Comparison of ENCODE assay signal across 21 cellular contexts in the genomic region with DNA sequence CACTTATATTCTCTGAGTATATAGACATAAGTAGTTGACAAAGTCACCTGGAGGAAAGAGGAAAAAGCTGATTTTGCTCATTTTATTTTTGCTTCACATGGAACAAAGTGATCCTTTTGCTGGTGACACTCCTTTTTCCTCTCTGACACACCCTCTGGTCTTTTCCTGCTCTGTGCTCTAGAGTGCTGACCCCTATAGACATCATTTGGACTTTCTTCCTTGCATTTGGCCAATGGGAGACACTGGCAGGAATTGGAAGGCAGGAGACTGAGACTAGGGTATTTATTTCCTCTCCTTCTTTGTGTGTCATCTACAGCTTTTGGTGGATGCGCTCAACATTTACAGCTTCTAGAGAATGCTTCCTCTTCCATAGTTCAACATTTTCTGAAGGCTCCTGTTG.
DNase-seq lines count a peak whose midpoint lies in the region; ATAC-seq, FAIRE-seq and TF ChIP-seq lines count a peak whose summit lies in the region.
"Had no signal": no experiment of that assay in that cellular context is flagged by ENCODE, and none has a peak within 500 bp of the region (broad histone marks: within the 10 kb centered on the region; RNA-seq: fewer than 3 reads in every experiment).

No MANE protein-coding gene starts in this region.

- no peak for ATAC-seq in HG03175 (IDR thresholded peaks at IDR 0.05; ENCODE audit: unreplicated experiment)
- ATAC-seq: A549, HCT116 had no signal

- H3K4me1 ChIP-seq in H1 (replicated peaks in 1 of 4; ENCODE audit: control insufficient read depth in 3 of 4, insufficient read depth in 4 of 4, low read length in 3 of 4), result no peaks in the 10 kb centered on the region
- H3K4me1 ChIP-seq in neural progenitor cell, result no peaks in the 10 kb centered on the region
- H3K4me1 ChIP-seq: A549, BLaER1, Caco-2 had no signal

- FAIRE-seq in H1 (lab: Jason Lieb, UNC), result peak; percentile 32
- FAIRE-seq: A549, G401.6, GM12891 had no signal

- H2AK5ac ChIP-seq in H1 (ENCODE audit: low read depth, low read length), result no peak overlapping the region

- H4K8ac ChIP-seq in H1 (ENCODE audit: extremely low read depth, insufficient read depth, low read length), result no peak overlapping the region

- no peak overlapping the region for H4K5ac ChIP-seq in H1 (ENCODE audit: insufficient read length, low read depth, low read length)

- no peak overlapping the region for H2BK20ac ChIP-seq in H1 (ENCODE audit: low read length)

- POLR2A ChIA-PET in H1 (lab: Charles Lee; ENCODE audit: partially characterized antibody), result no interaction called here

- H3K4me3 ChIP-seq in H1 (ENCODE audit: extremely low read depth in 1 of 4, insufficient read depth in 2 of 4, low read depth in 3 of 4, low read length in 4 of 4) (no peak overlapping the region), neural progenitor cell (no peak overlapping the region)
- H3K4me3 ChIP-seq: A549, BLaER1, GM23248 had no signal

- WGBS in H1 (ENCODE audit: extremely low coverage in 1 of 2, insufficient coverage in 1 of 2, insufficient read length in 1 of 2, insufficient replicate concordance in 2 of 2, low coverage in 1 of 2, low lambda C conversion rate in 2 of 2, missing lambda C conversion rate in 1 of 2), 2 experiments, result 75% methylated on average over 1 of the region's 1 CpG; no CpG with 5 or more reads in 1 of the 2 experiments

- H3F3A ChIP-seq in neural progenitor cell (ENCODE audit: low read depth), result no peaks in the 10 kb centered on the region

- H2AFZ ChIP-seq in H1 (ENCODE audit: low read length), result peak overlapping the region; percentile 55; the same call in 1 of the 2 replicates
- H2AFZ ChIP-seq in neural progenitor cell (replicated peaks), result no peak overlapping the region
- H2AFZ ChIP-seq: GM23248 had no signal

- no peak overlapping the region for H3K14ac ChIP-seq in H1 (ENCODE audit: insufficient read length)

- peak; percentile 15 to 28; a peak in 1 of 4 replicates for TF ChIP-seq RAD21 in H1 (IDR thresholded peaks at IDR 0.05 in 1 of 2, conservative IDR thresholded peaks at IDR 0.05 in 1 of 2; ENCODE audit: low read depth in 2 of 2, low read length in 2 of 2)

- H2BK120ac ChIP-seq in H1 (replicated peaks; ENCODE audit: low read depth, low read length), result no peak overlapping the region

- H3K79me2 ChIP-seq in H1 (ENCODE audit: control insufficient read depth in 1 of 2, insufficient read depth in 2 of 2, low read length in 2 of 2), result no peaks in the 10 kb centered on the region
- H3K79me2 ChIP-seq in neural progenitor cell (ENCODE audit: low read depth), result no peaks in the 10 kb centered on the region

- H3K9ac ChIP-seq in H1 (replicated peaks in 1 of 4; ENCODE audit: extremely low read depth in 1 of 4, low read depth in 3 of 4, low read length in 3 of 4), result no peak overlapping the region
- H3K9ac ChIP-seq in neural progenitor cell, result no peak overlapping the region
- H3K9ac ChIP-seq: BLaER1, GM23248 had no signal

- H3K9me3 ChIP-seq in H1 (ENCODE audit: insufficient read depth in 2 of 2, low read depth in 1 of 2, low read length in 1 of 2) (no peaks in the 10 kb centered on the region), neural progenitor cell (ENCODE audit: low read depth) (no peaks in the 10 kb centered on the region)
- H3K9me3 ChIP-seq: A549, BLaER1, Caco-2 had no signal

- no peak overlapping the region for H2BK15ac ChIP-seq in H1 (ENCODE audit: low read length)

- TF ChIP-seq POLR2A in H1 (IDR thresholded peaks at IDR 0.05; ENCODE audit: control extremely low read depth in 1 of 2, low read depth in 2 of 2, low read length in 2 of 2), result no peak

- no peak overlapping the region for H3K56ac ChIP-seq in H1 (replicated peaks; ENCODE audit: insufficient read length, low read depth, low read length)

- no peaks in the 10 kb centered on the region for H3K79me1 ChIP-seq in H1 (ENCODE audit: low read depth, low read length)

- no peak overlapping the region for H2BK5ac ChIP-seq in H1 (ENCODE audit: low read depth, low read length)

- TF ChIP-seq EP300 in H1 (IDR thresholded peaks at IDR 0.05; ENCODE audit: borderline replicate concordance in 1 of 2, low read depth in 2 of 2, low read length in 2 of 2), result no peak

- no peaks in the 10 kb centered on the region for H3K4me1 Mint-ChIP-seq in neural progenitor cell
- H3K4me1 Mint-ChIP-seq: CD8-positive, alpha-beta memory T cell had no signal

- H3K9me3 Mint-ChIP-seq in neural progenitor cell, result no peaks in the 10 kb centered on the region

- H3K27me3 ChIP-seq in H1 (replicated peaks in 1 of 4; ENCODE audit: control insufficient read depth in 3 of 4, extremely low read depth in 1 of 4, insufficient read depth in 3 of 4, low read length in 3 of 4), result no peaks in the 10 kb centered on the region
- H3K27me3 ChIP-seq in neural progenitor cell, result no peaks in the 10 kb centered on the region
- H3K27me3 ChIP-seq: BLaER1 had no signal

- CTCF ChIA-PET in H1 (lab: Charles Lee; ENCODE audit: partially characterized antibody), result interaction anchor here (0.5 to 1.3 kb wide), 7 partner anchors 10 to 701 kb away, joined by 3 to 7 read pairs (median 3); no protein-coding TSS in a partner anchor

- TF ChIP-seq CTCF in H1 (IDR thresholded peaks at IDR 0.05; ENCODE audit: control extremely low read depth in 1 of 3, insufficient read depth in 1 of 3, low read depth in 1 of 3, low read length in 3 of 3), result peak in 2 of 3 experiments; percentile 25 to 42; a peak in 2 of 4 replicates
- TF ChIP-seq CTCF in neural progenitor cell (IDR thresholded peaks at IDR 0.05), result peak; percentile 20

- H4K20me1 ChIP-seq in H1 (replicated peaks in 1 of 2; ENCODE audit: control insufficient read depth in 1 of 2, insufficient read depth in 2 of 2, low read length in 2 of 2) (no peaks in the 10 kb centered on the region), neural progenitor cell (ENCODE audit: low read depth) (no peaks in the 10 kb centered on the region)
- H4K20me1 ChIP-seq: BLaER1 had no signal

- H2BK12ac ChIP-seq in H1 (ENCODE audit: low read depth, low read length), result no peak overlapping the region

- H4K91ac ChIP-seq in H1 (replicated peaks; ENCODE audit: insufficient read length, low read length), result no peak overlapping the region

- H3K36me3 ChIP-seq in H1 (ENCODE audit: control insufficient read depth in 2 of 4, insufficient read depth in 4 of 4, low read length in 3 of 4) (no peaks in the 10 kb centered on the region), neural progenitor cell (no peaks in the 10 kb centered on the region)
- H3K36me3 ChIP-seq: BLaER1 had no signal

- peak; percentile 5 for DNase-seq in H4 (ENCODE audit: low spot score)
- DNase-seq in HT1080 (ENCODE audit: low read depth), result peak; percentile 23
- no peak for DNase-seq in H1 (ENCODE audit: low read depth in 1 of 2, low spot score in 2 of 2)
- DNase-seq in neural progenitor cell (ENCODE audit: low spot score), result no peak
- DNase-seq in NCI-H2029 (lab: John Stamatoyannopoulos, UW), result no peak
- no peak for DNase-seq in T1000 (lab: John Stamatoyannopoulos, UW)
- DNase-seq: AML-193; Caco-2; CD8-positive, alpha-beta memory T cell; DMS79 treated with DMSO at 0.1 percent for 48 hours; EL; GM23248; IMR-90; KBM-7 had no signal

- no peak overlapping the region for H3K27ac ChIP-seq in H1 (ENCODE audit: low read depth, low read length)
- H3K27ac ChIP-seq in neural progenitor cell, result no peak overlapping the region
- H3K27ac ChIP-seq: A549, BLaER1, GM23248, HL-60 had no signal

- no peaks in the 10 kb centered on the region for H3K23me2 ChIP-seq in H1 (ENCODE audit: low read depth, low read length)

- H3K27ac Mint-ChIP-seq in neural progenitor cell, result no peak overlapping the region
- H3K27ac Mint-ChIP-seq: CD8-positive, alpha-beta memory T cell had no signal

- H3K27me3 Mint-ChIP-seq in neural progenitor cell (ENCODE audit: insufficient read depth, low read depth), result peaks cover 3% of the 10 kb centered on the region
- H3K27me3 Mint-ChIP-seq: CD8-positive, alpha-beta memory T cell had no signal

- no peaks in the 10 kb centered on the region for H3K36me3 Mint-ChIP-seq in neural progenitor cell
- H3K36me3 Mint-ChIP-seq: CD8-positive, alpha-beta memory T cell had no signal

- no peak overlapping the region for H3K4ac ChIP-seq in H1 (replicated peaks; ENCODE audit: insufficient read length, low read depth, low read length)

- H3K18ac ChIP-seq in H1 (ENCODE audit: extremely low read depth, low read length), result no peak overlapping the region

- no peak overlapping the region for H3K23ac ChIP-seq in H1 (ENCODE audit: insufficient read length)

- no peak overlapping the region for H3K4me3 Mint-ChIP-seq in neural progenitor cell
- H3K4me3 Mint-ChIP-seq: CD8-positive, alpha-beta memory T cell had no signal

- H3K4me2 ChIP-seq in H1 (ENCODE audit: insufficient read depth in 1 of 2, low read depth in 2 of 2, low read length in 2 of 2) (no peak overlapping the region), neural progenitor cell (no peak overlapping the region)
- H3K4me2 ChIP-seq: A549, BLaER1 had no signal

TF ChIP-seq in H1, 55 proteins besides CTCF, POLR2A, EP300 and RAD21:
- TF ChIP-seq, protein P1, sequence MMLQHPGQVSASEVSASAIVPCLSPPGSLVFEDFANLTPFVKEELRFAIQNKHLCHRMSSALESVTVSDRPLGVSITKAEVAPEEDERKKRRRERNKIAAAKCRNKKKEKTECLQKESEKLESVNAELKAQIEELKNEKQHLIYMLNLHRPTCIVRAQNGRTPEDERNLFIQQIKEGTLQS (IDR thresholded peaks at IDR 0.05; ENCODE audit: insufficient read depth, low read depth, low read length), result no peak
- TF ChIP-seq FOSL1 (IDR thresholded peaks at IDR 0.05; ENCODE audit: insufficient read depth, low read depth, low read length) (no peak), KDM5A (IDR thresholded peaks at IDR 0.05; ENCODE audit: low read length) (no peak), BCL11A (IDR thresholded peaks at IDR 0.05; ENCODE audit: low read depth in 2 of 2, low read length in 2 of 2) (no peak), NANOG (IDR thresholded peaks at IDR 0.05; ENCODE audit: insufficient read depth, low read depth, low read length, poor library complexity, severe bottlenecking) (no peak), GABPA (IDR thresholded peaks at IDR 0.05; ENCODE audit: borderline replicate concordance, insufficient read depth, low read length) (no peak), SIRT6 (IDR thresholded peaks at IDR 0.05; ENCODE audit: low read length) (no peak), SP4 (IDR thresholded peaks at IDR 0.05; ENCODE audit: low read length) (no peak), POU5F1 (IDR thresholded peaks at IDR 0.05; ENCODE audit: low read depth, low read length) (no peak), TAF1 (IDR thresholded peaks at IDR 0.05; ENCODE audit: low read depth, low read length) (no peak), YY1 (IDR thresholded peaks at IDR 0.05; ENCODE audit: low read depth, low read length) (no peak), GTF2F1 (IDR thresholded peaks at IDR 0.05; ENCODE audit: borderline replicate concordance, low read depth, low read length) (no peak)
TF ChIP-seq in H1: peak in this region for 0.

Comparison
In these comparisons a context has a peak if more than half of its experiments do, and no peak if none do; other contexts are left out.
1. DNase-seq: peak in H4 (single experiment) and HT1080 (single experiment); none in H1 (0 of 2), neural progenitor cell (single experiment), NCI-H2029 (single experiment) and T1000 (single experiment).